22 cellular contexts compared by ENCODE assay signal in the genomic region with DNA sequence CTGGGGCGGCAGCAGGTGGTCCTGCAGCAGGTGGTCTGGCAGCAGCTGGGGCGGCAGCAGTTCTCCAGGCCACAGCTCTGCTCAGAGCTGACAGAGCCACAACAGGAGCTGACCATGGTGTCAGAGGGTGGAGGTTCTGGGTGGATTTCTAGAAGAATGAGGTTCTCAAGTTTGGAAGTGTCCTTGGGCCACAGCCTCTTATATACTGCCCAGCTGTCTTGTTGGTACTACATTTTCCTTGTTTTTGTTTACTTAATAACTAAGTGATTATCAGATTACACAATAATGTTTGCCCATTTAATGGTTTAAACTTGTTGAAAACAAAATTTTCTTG. TPM values are rescaled to one million over a fixed set of nuclear protein-coding genes. Genes with fewer than 3 reads are reported as not detected.
A peak's percentile ranks its signal among the peaks of the same experiment; 100 is the strongest.
DNase-seq lines count a peak whose midpoint lies in the region; ATAC-seq and TF ChIP-seq lines count a peak whose summit lies in the region.
"Had no signal": no experiment of that assay in that cellular context is flagged by ENCODE, and none has a peak within 500 bp of the region (broad histone marks: within the 10 kb centered on the region; RNA-seq: fewer than 3 reads in every experiment).

TSS of gene KRTAP4-5 (minus strand) at position 174 of the 334 bp plus-strand sequence. CDS start at position 116, 58 bp downstream.

- no peak within 1 kb of the TSS for H3K18ac ChIP-seq in IMR-90 (ENCODE audit: low read depth, low read length)

- H3K56ac ChIP-seq in IMR-90 (ENCODE audit: extremely low read depth, insufficient read depth, low read length) = no peak within 1 kb of the TSS

- H3K9ac ChIP-seq in SK-N-SH = no peak within 1 kb of the TSS
- no peak within 1 kb of the TSS for H3K9ac ChIP-seq in IMR-90 (ENCODE audit: low read depth, low read length)
- H3K9ac ChIP-seq: BLaER1, GM23248 had no signal

- no peak within 1 kb of the TSS for H2BK15ac ChIP-seq in IMR-90 (ENCODE audit: low read depth, low read length)

- intact Hi-C loops in IMR-90 (cut with micrococcal nuclease) = no loop called here

- no peak for TF ChIP-seq EP300 in SK-N-SH (IDR thresholded peaks at IDR 0.05; ENCODE audit: borderline replicate concordance in 1 of 2, low read depth in 1 of 2, low read length in 1 of 2)

- ATAC-seq in SK-N-SH treated with all-trans-retinoic acid at 6 μM for 48 hours = no peak
- ATAC-seq in IMR-90 (ENCODE audit: low read depth) = no peak
- no peak for ATAC-seq in T-helper 17 cell
- ATAC-seq: GM12878 had no signal

- H3K4me3 Mint-ChIP-seq in T-helper 17 cell = no peak within 1 kb of the TSS
- H3K4me3 Mint-ChIP-seq: CD14-positive monocyte; CD4-positive, alpha-beta memory T cell had no signal

- no peak within 1 kb of the TSS for H3K4ac ChIP-seq in IMR-90 (ENCODE audit: low read depth, low read length)

- TF ChIP-seq CTCF in SK-N-SH (IDR thresholded peaks at IDR 0.05) (no peak), IMR-90 (conservative IDR thresholded peaks at IDR 0.05; ENCODE audit: low read depth, low read length) (no peak), GM13977 (IDR thresholded peaks at IDR 0.05; ENCODE audit: extremely low read depth, insufficient read depth, missing control alignments) (no peak)

- dilution Hi-C loops in IMR-90 (cut with HindIII; ENCODE audit: low sequenced_read_pairs, unreplicated experiment) = no loop called here

- H3F3A ChIP-seq in SK-N-SH (replicated peaks; ENCODE audit: insufficient read depth) = no peaks in the 10 kb centered on the region

- no peak within 1 kb of the TSS for H3K14ac ChIP-seq in IMR-90 (replicated peaks; ENCODE audit: low read depth, low read length)

- POLR2A ChIA-PET in SK-N-SH (lab: Yijun Ruan, JAX) = no interaction called here
- POLR2A ChIA-PET in IMR-90 (lab: Charles Lee; ENCODE audit: unreplicated experiment) = no interaction called here

- H3K9me3 ChIP-seq in SK-N-SH (no peaks in the 10 kb centered on the region), IMR-90 (ENCODE audit: control insufficient read depth, insufficient read depth, low read length) (no peaks in the 10 kb centered on the region), T-helper 17 cell (ENCODE audit: control insufficient read depth, low read length, poor library complexity, severe bottlenecking) (no peaks in the 10 kb centered on the region)
- H3K9me3 ChIP-seq: A549, BLaER1 had no signal

- TF ChIP-seq RAD21 in SK-N-SH (IDR thresholded peaks at IDR 0.05; ENCODE audit: low read length) = no peak
- no peak for TF ChIP-seq RAD21 in IMR-90 (IDR thresholded peaks at IDR 0.05; ENCODE audit: low read length)

- H3K79me1 ChIP-seq in IMR-90 (ENCODE audit: low read depth in 1 of 2, low read length in 2 of 2) = no peaks in the 10 kb centered on the region

- no peak within 1 kb of the TSS for H2AK5ac ChIP-seq in IMR-90 (ENCODE audit: low read depth, low read length)

- no peak within 1 kb of the TSS for H3K23ac ChIP-seq in IMR-90 (ENCODE audit: low read depth, low read length)

- H3K4me2 ChIP-seq in SK-N-SH (no peak within 1 kb of the TSS), IMR-90 (ENCODE audit: low read depth, low read length) (no peak within 1 kb of the TSS)
- H3K4me2 ChIP-seq: A549, BLaER1 had no signal

- no peaks in the 10 kb centered on the region for H3K79me2 ChIP-seq in SK-N-SH (ENCODE audit: insufficient read depth)

- no TSS peak for BruUV-seq in IMR-90 (replicated peaks; lab: Mats Ljungman, UMichigan)

- no peak within 1 kb of the TSS for H4K5ac ChIP-seq in IMR-90 (ENCODE audit: low read depth, low read length)

- CTCF ChIA-PET in SK-N-SH (lab: Yijun Ruan, JAX) = no interaction called here
- CTCF ChIA-PET in IMR-90 (lab: Yijun Ruan, JAX) = interaction anchor here (0.6 kb wide), 1 partner anchor 52 kb away, joined by 4 read pairs; no protein-coding TSS in a partner anchor

- no peak for TF ChIP-seq POLR2A in IMR-90 (IDR thresholded peaks at IDR 0.05; ENCODE audit: low read depth, low read length)

- no peaks in the 10 kb centered on the region for H3K9me2 ChIP-seq in SK-N-SH

- H3K36me3 ChIP-seq in SK-N-SH (replicated peaks in 1 of 2; ENCODE audit: control insufficient read depth in 1 of 2, insufficient read depth in 2 of 2, low read length in 1 of 2) = no peaks in the 10 kb centered on the region
- no peaks in the 10 kb centered on the region for H3K36me3 ChIP-seq in IMR-90 (ENCODE audit: control insufficient read depth, insufficient read depth, low read length)
- H3K36me3 ChIP-seq: BLaER1 had no signal

- no peak within 1 kb of the TSS for H3K27ac ChIP-seq in SK-N-SH (ENCODE audit: low read depth in 2 of 2, low read length in 1 of 2)
- H3K27ac ChIP-seq in IMR-90 (ENCODE audit: insufficient read depth, low read length) = no peak within 1 kb of the TSS
- H3K27ac ChIP-seq: 22Rv1, A549, BLaER1, GM23248 had no signal

- H4K91ac ChIP-seq in IMR-90 (ENCODE audit: insufficient read depth, low read depth, low read length) = no peak within 1 kb of the TSS

- peaks cover 8% of the 10 kb centered on the region for H3K4me1 Mint-ChIP-seq in T-helper 17 cell
- H3K4me1 Mint-ChIP-seq: CD14-positive monocyte had no signal

- no peak within 1 kb of the TSS for H2AK9ac ChIP-seq in IMR-90 (replicated peaks; ENCODE audit: low read depth, low read length, poor library complexity)

- no peaks in the 10 kb centered on the region for H4K20me1 ChIP-seq in SK-N-SH (ENCODE audit: insufficient read depth)
- no peaks in the 10 kb centered on the region for H4K20me1 ChIP-seq in IMR-90 (ENCODE audit: insufficient read depth, low read length)
- H4K20me1 ChIP-seq: BLaER1 had no signal

- H3K27me3 ChIP-seq in SK-N-SH (ENCODE audit: insufficient read depth) (0 out of 2 replicates have a peak, but pooled peaks cover 4% of the 10 kb centered on the region), IMR-90 (ENCODE audit: control insufficient read depth, insufficient read depth, low read length) (no peaks in the 10 kb centered on the region; the same call in 1 of the 2 replicates)
- H3K27me3 ChIP-seq: BLaER1 had no signal

- H3K9me1 ChIP-seq in IMR-90 (ENCODE audit: insufficient read depth, low read length) = no peaks in the 10 kb centered on the region

- in situ Hi-C loops in IMR-90 (cut with MboI; ENCODE audit: low sequenced_read_pairs) (no loop called here), GM13977 (cut with MboI; ENCODE audit: low pct_unique_long_range_greater_than_20kb, low sequenced_read_pairs, unreplicated experiment) (no loop called here)

- H3K27me3 Mint-ChIP-seq in T-helper 17 cell = peaks cover 17% of the 10 kb centered on the region

- no peak within 1 kb of the TSS for H2BK120ac ChIP-seq in IMR-90 (ENCODE audit: low read depth, low read length)

- no peaks in the 10 kb centered on the region for H3K36me3 Mint-ChIP-seq in T-helper 17 cell (ENCODE audit: low read depth)
- H3K36me3 Mint-ChIP-seq: CD14-positive monocyte; CD4-positive, alpha-beta memory T cell had no signal

- H2BK20ac ChIP-seq in IMR-90 (ENCODE audit: low read depth, low read length) = no peak within 1 kb of the TSS

- H3K27ac Mint-ChIP-seq in T-helper 17 cell = peak within 1 kb of the TSS; percentile 56
- H3K27ac Mint-ChIP-seq: CD14-positive monocyte; CD4-positive, alpha-beta memory T cell had no signal

- H3K4me1 ChIP-seq in SK-N-SH (ENCODE audit: control insufficient read depth in 1 of 2, insufficient read depth in 2 of 2, low read depth in 1 of 2, low read length in 1 of 2) (no peaks in the 10 kb centered on the region), IMR-90 (ENCODE audit: control insufficient read depth, insufficient read depth, low read length) (no peaks in the 10 kb centered on the region)
- H3K4me1 ChIP-seq: A549, BLaER1 had no signal

- H3K4me3 ChIP-seq in SK-N-SH (ENCODE audit: low read depth in 2 of 2, low read length in 1 of 2) (no peak within 1 kb of the TSS), IMR-90 (ENCODE audit: insufficient read depth, low read depth, low read length) (no peak within 1 kb of the TSS)
- H3K4me3 ChIP-seq: A549, BLaER1, GM12878, GM23248 had no signal

- no peak within 1 kb of the TSS for H2BK5ac ChIP-seq in IMR-90 (ENCODE audit: low read depth, low read length, poor library complexity, severe bottlenecking)

- H2AFZ ChIP-seq in SK-N-SH (ENCODE audit: low read depth) = no peak within 1 kb of the TSS
- H2AFZ ChIP-seq in IMR-90 (replicated peaks; ENCODE audit: low read length, poor library complexity) = no peak within 1 kb of the TSS
- H2AFZ ChIP-seq: GM23248 had no signal

- no peak for DNase-seq in SK-N-SH
- DNase-seq in IMR-90 = no peak
- DNase-seq in T-helper 17 cell = no peak
- DNase-seq in HUDEP-2 (lab: John Stamatoyannopoulos, UW; ENCODE audit: unreplicated experiment in 76 of 76) = no peak
- DNase-seq in GM13977 (ENCODE audit: low spot score) = no peak
- DNase-seq in SKM-1 (lab: John Stamatoyannopoulos, UW; ENCODE audit: unreplicated experiment) = no peak
- DNase-seq in COR-L47 (lab: John Stamatoyannopoulos, UW) = no peak
- DNase-seq: Calu3; CD4-positive, alpha-beta memory T cell; DMS79 treated with DMSO at 0.1 percent for 48 hours; EL; GM23248; HCEC 1CT; KBM-7 had no signal

- 0% methylated on average over 1 of the region's 2 CpGs for WGBS in SK-N-SH (ENCODE audit: low lambda C conversion rate)
- WGBS in IMR-90 (ENCODE audit: extremely low coverage in 2 of 2, insufficient read length in 1 of 2), 2 experiments = 100% methylated on average over 1 of the region's 2 CpGs; no CpG with 5 or more reads in 1 of the 2 experiments

- no peak within 1 kb of the TSS for H4K8ac ChIP-seq in IMR-90 (ENCODE audit: low read depth in 2 of 2, low read length in 2 of 2)

TF ChIP-seq in SK-N-SH treated with all-trans-retinoic acid at 6 μM for 48 hours, 23 proteins besides CTCF, POLR2A, EP300 and RAD21 (continues in another document):
- no peak for TF ChIP-seq ZFP30 (CRISPR knock-in tag; IDR thresholded peaks at IDR 0.05)

TF ChIP-seq in IMR-90, 13 proteins besides CTCF, POLR2A, EP300 and RAD21:
- TF ChIP-seq BHLHE40 (IDR thresholded peaks at IDR 0.05; ENCODE audit: low read depth, low read length) (no peak), CEBPB (IDR thresholded peaks at IDR 0.05; ENCODE audit: low read depth, low read length) (0 out of 2 replicates have a peak, but pooled peaks have one; percentile 18)

RNA-seq across cellular contexts. Expression of gene KRTAP4-5, which starts in this region (rescaled TPM):
- polyA plus RNA-seq in SK-N-SH (2012; rRNA removed) = not detected in 2 replicates
- not detected in 2 replicates for polyA plus RNA-seq in SK-N-SH (2012; cell fraction: cytosol; rRNA removed)
- polyA plus RNA-seq in SK-N-SH (2012; cell fraction: nucleus; rRNA removed) = not detected in 2 replicates
- not detected in 2 replicates for total RNA-seq in IMR-90 (2012; rRNA removed)
- polyA plus RNA-seq in IMR-90 (2012; rRNA removed) = not detected in 2 replicates
- polyA plus RNA-seq in IMR-90 (2012; cell fraction: cytosol; rRNA removed) = not detected in 2 replicates
- polyA plus RNA-seq in IMR-90 (2012; cell fraction: nucleus; rRNA removed; ENCODE audit: low replicate concordance) = not detected in 2 replicates
- not detected for total RNA-seq in T-helper 17 cell
- total RNA-seq: Calu3; CD4-positive, alpha-beta memory T cell; G401; GM12878; GM23248 had no signal
- polyA plus RNA-seq: A549; AG04450; CD14-positive monocyte; CD4-positive, alpha-beta memory T cell; GM12878; GM23248 had no signal
